Comparison of ENCODE assay signal across 1 cellular context in genomic region chr2:176830362-176830761, GRCh38.
TF ChIP-seq lines count a peak whose summit lies in the region.

No MANE protein-coding gene starts in this region.

TF ChIP-seq in K562, 482 proteins besides CTCF, POLR2A, EP300 and RAD21 (continued from another document):
- 0 out of 2 replicates have a peak, but pooled peaks have one; percentile 30 for TF ChIP-seq PKNOX1 (IDR thresholded peaks at IDR 0.05)
